20 cellular contexts compared by ENCODE assay signal in genomic region chr3:121752772-121753171, GRCh38. TPM values are rescaled to one million over a fixed set of nuclear protein-coding genes. Genes with fewer than 3 reads are reported as not detected.
DNase-seq lines count a peak whose midpoint lies in the region; ATAC-seq, FAIRE-seq and TF ChIP-seq lines count a peak whose summit lies in the region.
"Had no signal": no experiment of that assay in that cellular context is flagged by ENCODE, and none has a peak within 500 bp of the region (broad histone marks: within the 10 kb centered on the region; RNA-seq: fewer than 3 reads in every experiment).

No MANE protein-coding gene starts in this region.

- TF ChIP-seq EP300 in HepG2 (IDR thresholded peaks at IDR 0.05; ENCODE audit: low read depth in 2 of 2, low read length in 2 of 2): no peak
- no peak for TF ChIP-seq EP300 in HepG2 (CRISPR knock-in tag; IDR thresholded peaks at IDR 0.05; ENCODE audit: borderline replicate concordance)
- no peak for TF ChIP-seq EP300 in K562 (IDR thresholded peaks at IDR 0.05; ENCODE audit: low read length)

- H3K4me2 ChIP-seq in HepG2 (ENCODE audit: low read depth, low read length): no peak overlapping the region
- no peak overlapping the region for H3K4me2 ChIP-seq in K562 (ENCODE audit: insufficient read depth, low read length)
- H3K4me2 ChIP-seq: A549; BLaER1 treated with 17β-estradiol and CSF1 and Interleukin-3, amounts not matched to agents 10 nM and 100 nM had no signal

- in situ Hi-C loops in HepG2 (cut with HindIII; ENCODE audit: extremely low pct_ligation_motif_present, low pct_unique_long_range_greater_than_20kb) (no loop called here), K562 (cut with MboI) (no loop called here)

- CTCF ChIA-PET in HepG2 (lab: Yijun Ruan, JAX; ENCODE audit: low intra/inter-chr PET ratio, low total read pairs) (no interaction called here), K562 (lab: Yijun Ruan, JAX; ENCODE audit: low intra/inter-chr PET ratio) (no interaction called here)

- H4K20me1 ChIP-seq in HepG2 (ENCODE audit: insufficient read depth, low read length) (peaks cover 9% of the 10 kb centered on the region), K562 (replicated peaks; ENCODE audit: control insufficient read depth, insufficient read depth, low read length) (0 out of 2 replicates have a peak, but pooled peaks cover 4% of the 10 kb centered on the region)

- no peaks in the 10 kb centered on the region for H3K9me1 ChIP-seq in K562 (ENCODE audit: control insufficient read depth, insufficient read depth, low read length)

- no peak overlapping the region for H3K27ac ChIP-seq in HepG2 (ENCODE audit: extremely low read length, insufficient read depth, low read length)
- H3K27ac ChIP-seq in right lobe of liver: no peak overlapping the region
- no peak overlapping the region for H3K27ac ChIP-seq in K562 (ENCODE audit: extremely low read depth, low read depth, low read length)
- H3K27ac ChIP-seq: 22Rv1; A549; BLaER1 treated with 17β-estradiol and CSF1 and Interleukin-3, amounts not matched to agents 10 nM and 100 nM; C4-2B had no signal

- TF ChIP-seq CTCF in HepG2 (CRISPR knock-in tag; IDR thresholded peaks at IDR 0.05): no peak
- no peak for TF ChIP-seq CTCF in right lobe of liver (IDR thresholded peaks at IDR 0.05)
- TF ChIP-seq CTCF in K562 (IDR thresholded peaks at IDR 0.05 in 2 of 3, conservative IDR thresholded peaks at IDR 0.05 in 1 of 3; ENCODE audit: insufficient read depth in 2 of 3, low read depth in 1 of 3, low read length in 3 of 3): no peak

- FAIRE-seq in HepG2 (lab: Jason Lieb, UNC) (no peak), K562 (lab: Jason Lieb, UNC) (no peak)
- FAIRE-seq: A549, D721Med, G401.6, GM12891, GM19239 had no signal

- H3K79me2 ChIP-seq in HepG2 (ENCODE audit: insufficient read depth, low read length) (peaks cover 19% of the 10 kb centered on the region), K562 (ENCODE audit: control insufficient read depth, insufficient read depth, low read length) (peaks cover 20% of the 10 kb centered on the region)

- H3K9me3 ChIP-seq in HepG2 (ENCODE audit: low read length): no peaks in the 10 kb centered on the region
- H3K9me3 ChIP-seq in right lobe of liver: no peaks in the 10 kb centered on the region
- H3K9me3 ChIP-seq in K562 (replicated peaks; ENCODE audit: control insufficient read depth, insufficient read depth, low read depth, low read length): no peaks in the 10 kb centered on the region
- H3K9me3 ChIP-seq: A549; BLaER1 treated with 17β-estradiol and CSF1 and Interleukin-3, amounts not matched to agents 10 nM and 100 nM; Caco-2 had no signal

- BruUV-seq in HepG2 (replicated peaks; lab: Mats Ljungman, UMichigan): no TSS peak
- no TSS peak for BruUV-seq in K562 (replicated peaks; lab: Mats Ljungman, UMichigan)

- no peak for TF ChIP-seq RAD21 in HepG2 (CRISPR knock-in tag; IDR thresholded peaks at IDR 0.05)
- no peak for TF ChIP-seq RAD21 in K562 (CRISPR knock-in tag; conservative IDR thresholded peaks at IDR 0.05 in 1 of 2, IDR thresholded peaks at IDR 0.05 in 1 of 2)

- H3K4me1 ChIP-seq in HepG2 (ENCODE audit: insufficient read depth, low read length): peaks cover 12% of the 10 kb centered on the region
- peaks cover 0 to 14% (median 3%) of the 10 kb centered on the region in 4 donors for H3K4me1 ChIP-seq in right lobe of liver
- peaks cover 6 to 7% of the 10 kb centered on the region in 2 experiments; a peak in 3 of 5 replicates for H3K4me1 ChIP-seq in K562 (replicated peaks in 1 of 2; ENCODE audit: control insufficient read depth in 2 of 2, insufficient read depth in 2 of 2, low read length in 2 of 2)

- no peaks in the 10 kb centered on the region; a peak in 1 of 5 replicates for H3K27me3 ChIP-seq in HepG2 (ENCODE audit: control insufficient read depth in 1 of 2, insufficient read depth in 2 of 2, low read length in 2 of 2)
- H3K27me3 ChIP-seq in right lobe of liver: no peaks in the 10 kb centered on the region
- H3K27me3 ChIP-seq in K562 (ENCODE audit: control insufficient read depth in 2 of 2, insufficient read depth in 2 of 2, low read length in 2 of 2): no peaks in the 10 kb centered on the region
- H3K27me3 ChIP-seq: BLaER1 treated with 17β-estradiol and CSF1 and Interleukin-3, amounts not matched to agents 10 nM and 100 nM had no signal

- POLR2A ChIA-PET in HepG2 (lab: Yijun Ruan, JAX) (no interaction called here), K562 (lab: Yijun Ruan, JAX) (no interaction called here)

- no peak for TF ChIP-seq POLR2A in HepG2 (IDR thresholded peaks at IDR 0.05; ENCODE audit: insufficient read depth in 1 of 2, low read depth in 2 of 2, low read length in 2 of 2)
- TF ChIP-seq POLR2A in right lobe of liver (IDR thresholded peaks at IDR 0.05): no peak
- TF ChIP-seq POLR2A in K562 (conservative IDR thresholded peaks at IDR 0.05): no peak

- ATAC-seq in HepG2 (no peak), right lobe of liver (no peak), K562 (no peak), GM19452 (IDR thresholded peaks at IDR 0.05; ENCODE audit: unreplicated experiment) (no peak)
- ATAC-seq: A549; CD8-positive, alpha-beta T cell had no signal

- H2AFZ ChIP-seq in HepG2 (ENCODE audit: low read length) (no peak overlapping the region), K562 (ENCODE audit: low read depth, low read length) (no peak overlapping the region)

- intact Hi-C loops in HepG2 (cut with micrococcal nuclease; ENCODE audit: unreplicated experiment): no loop called here
- intact Hi-C loops in right lobe of liver (cut with DNase I): no loop called here
- intact Hi-C loops in K562 (cut with micrococcal nuclease): no loop called here

- 86% methylated on average over 1 of the region's 1 CpG for WGBS in HepG2 (ENCODE audit: low lambda C conversion rate)
- WGBS in right lobe of liver (ENCODE audit: insufficient coverage, low coverage, low lambda C conversion rate, missing lambda C conversion rate): 21% methylated on average over 1 of the region's 1 CpG
- WGBS in K562 (ENCODE audit: insufficient coverage, low coverage, missing lambda C conversion rate): no CpG with 5 or more reads among the region's 1 CpG

- no peak for DNase-seq in HepG2 (ENCODE audit: low spot score)
- no peak for DNase-seq in right lobe of liver
- no peak for DNase-seq in K562 (ENCODE audit: extremely low read depth in 1 of 4, low spot score in 3 of 4)
- DNase-seq in NCI-H1105 (lab: John Stamatoyannopoulos, UW): no peak
- DNase-seq: AML-193; Caco-2; Calu3; CD4-positive, alpha-beta T cell; CD8-positive, alpha-beta T cell; DMS79 treated with DMSO at 0.1 percent for 48 hours; GF-D8 had no signal

- H3K36me3 ChIP-seq in HepG2 (replicated peaks in 1 of 2; ENCODE audit: control insufficient read depth in 1 of 2, insufficient read depth in 2 of 2, low read length in 2 of 2) (no peaks in the 10 kb centered on the region), right lobe of liver (no peaks in the 10 kb centered on the region), K562 (ENCODE audit: control insufficient read depth, insufficient read depth, low read length) (no peaks in the 10 kb centered on the region)
- H3K36me3 ChIP-seq: BLaER1 treated with 17β-estradiol and CSF1 and Interleukin-3, amounts not matched to agents 10 nM and 100 nM had no signal

- H3K9ac ChIP-seq in HepG2 (ENCODE audit: insufficient read depth, low read depth, low read length) (no peak overlapping the region), K562 (ENCODE audit: insufficient read depth in 1 of 2, low read depth in 2 of 2, low read length in 2 of 2) (no peak overlapping the region)
- H3K9ac ChIP-seq: BLaER1 treated with 17β-estradiol and CSF1 and Interleukin-3, amounts not matched to agents 10 nM and 100 nM had no signal

- H3K4me3 ChIP-seq in HepG2 (replicated peaks in 1 of 3; ENCODE audit: insufficient read depth in 1 of 3, low read depth in 2 of 3, low read length in 3 of 3) (no peak overlapping the region), right lobe of liver (no peak overlapping the region), K562 (no peak overlapping the region)
- H3K4me3 ChIP-seq: A549; BLaER1 treated with 17β-estradiol and CSF1 and Interleukin-3, amounts not matched to agents 10 nM and 100 nM had no signal

RNA-seq across cellular contexts. Expression of gene GOLGB1, which starts 3.2 kb away (rescaled TPM):
- 39.5 and 53.1 TPM in 2 replicates for total RNA-seq in HepG2 (2016; rRNA removed; fragmentation: Illumina TruSeq; extraction: Trizol)
- 3.3 and 4.6 TPM in 2 replicates for total RNA-seq in HepG2 (2016; cell fraction: cytosol; rRNA removed; fragmentation: Illumina TruSeq; extraction: Trizol; ENCODE audit: low read depth)
- total RNA-seq in HepG2 (2016; cell fraction: insoluble cytoplasmic fraction; rRNA removed; fragmentation: Illumina TruSeq; extraction: Trizol): 37.4 and 53.6 TPM in 2 replicates
- 8.2 and 8.5 TPM in 2 replicates for total RNA-seq in HepG2 (2016; cell fraction: membrane; rRNA removed; fragmentation: Illumina TruSeq; extraction: Trizol)
- total RNA-seq in HepG2 (2016; cell fraction: nucleus; rRNA removed; fragmentation: Illumina TruSeq; extraction: Trizol): 65.5 and 68.8 TPM in 2 replicates
- 13.1 and 14.4 TPM in 2 replicates for polyA plus RNA-seq in HepG2 (2011; rRNA removed)
- polyA plus RNA-seq in HepG2 (2011; cell fraction: cytosol; rRNA removed): 6.6 and 8.2 TPM in 2 replicates
- polyA plus RNA-seq in HepG2 (2011; cell fraction: nucleus; rRNA removed): 22.6 and 24.3 TPM in 2 replicates
- polyA plus RNA-seq in HepG2 (2012): 17.4 and 23.8 TPM in 2 replicates
- polyA plus RNA-seq in HepG2 (2016; cell fraction: cytosol; fragmentation: Illumina TruSeq; extraction: Trizol; ENCODE audit: low read depth): 2.5 and 2.6 TPM in 2 replicates
- polyA plus RNA-seq in HepG2 (2016; cell fraction: insoluble cytoplasmic fraction; fragmentation: Illumina TruSeq; extraction: Trizol; ENCODE audit: low read depth): 22.2 and 23.4 TPM in 2 replicates
- 2.7 and 3.0 TPM in 2 replicates for polyA plus RNA-seq in HepG2 (2016; cell fraction: membrane; fragmentation: Illumina TruSeq; extraction: Trizol; ENCODE audit: low read depth)
- polyA plus RNA-seq in HepG2 (2016; cell fraction: nucleus; fragmentation: Illumina TruSeq; extraction: Trizol; ENCODE audit: insufficient read depth, low read depth): 68.3 and 79.2 TPM in 2 replicates
- 10.3 and 13.1 TPM in 2 replicates for polyA minus RNA-seq in HepG2 (2011; rRNA and poly(A)+ RNA removed; ENCODE audit: low replicate concordance)
- polyA minus RNA-seq in HepG2 (2011; cell fraction: cytosol; rRNA and poly(A)+ RNA removed): 26.2 and 29.8 TPM in 2 replicates
- 42.6 and 55.0 TPM in 2 replicates for polyA minus RNA-seq in HepG2 (2011; cell fraction: nucleus; rRNA and poly(A)+ RNA removed)
- total RNA-seq in right lobe of liver: 10 to 100 TPM; 26.8 to 31.7 (median 29.5) TPM
- total RNA-seq in K562 (2011; cell fraction: chromatin; rRNA removed; ENCODE audit: low replicate concordance): 6.6 and 31.8 TPM in 2 replicates
- 5.2 and 8.0 TPM in 2 replicates for total RNA-seq in K562 (2011; cell fraction: nucleolus; rRNA removed)
- 7.3 and 12.3 TPM in 2 replicates for total RNA-seq in K562 (2011; cell fraction: nucleoplasm; rRNA removed)
- 8.0 and 9.9 TPM in 2 replicates for total RNA-seq in K562 (2014; rRNA removed)
- 16.3 and 19.7 TPM in 2 replicates for total RNA-seq in K562 (2014; rRNA removed; fragmentation: Illumina TruSeq; extraction: Trizol)
- total RNA-seq in K562 (2015; rRNA removed; fragmentation: Illumina TruSeq; extraction: Trizol): 15.4 and 16.0 TPM in 2 replicates
- 10.5 and 11.2 TPM in 2 replicates for total RNA-seq in K562 (2021)
- 9.6 and 11.4 TPM in 2 replicates for polyA plus RNA-seq in K562 (2011; rRNA removed)
- polyA plus RNA-seq in K562 (2011; cell fraction: cytosol; rRNA removed): 2.3 and 4.6 TPM in 2 replicates
- 13.4 and 18.6 TPM in 2 replicates for polyA plus RNA-seq in K562 (2011; cell fraction: nucleus; rRNA removed)
- polyA plus RNA-seq in K562 (2012): 7.7 and 11.4 TPM in 2 replicates
- polyA plus RNA-seq in K562 (2014; fragmentation: Illumina TruSeq; extraction: Trizol): 8.1 and 9.7 TPM in 2 replicates
- polyA plus RNA-seq in K562 (2014; fragmentation: Nextera tagmentation; extraction: Ambion mirVana): 1 to 10 TPM; 4.0 to 4.8 TPM
- 8.9 and 9.7 TPM in 2 replicates for polyA plus RNA-seq in K562 (2014; rRNA removed)
- polyA minus RNA-seq in K562 (2011; rRNA and poly(A)+ RNA removed): 22.0 and 36.0 TPM in 2 replicates
- polyA minus RNA-seq in K562 (2011; cell fraction: cytosol; rRNA and poly(A)+ RNA removed): 9.9 and 16.7 TPM in 2 replicates
- polyA minus RNA-seq in K562 (2011; cell fraction: nucleus; rRNA and poly(A)+ RNA removed): 7.9 and 20.9 TPM in 2 replicates

Comparison
In these comparisons a context has a peak if more than half of its experiments do, and no peak if none do; other contexts are left out.
1. Of the 241 proteins assayed by ChIP-seq in both HepG2 and K562: peak only in HepG2: HNRNPK and PCBP2; only in K562: ZNF512; in both: none; in neither: 238.